In genomic region chr3:183491109-183491922, GRCh38 we compare ENCODE assay signal across 15 cellular contexts.
DNase-seq lines count a peak whose midpoint lies in the region; ATAC-seq and TF ChIP-seq lines count a peak whose summit lies in the region.
"Had no signal": no experiment of that assay in that cellular context is flagged by ENCODE, and none has a peak within 500 bp of the region (broad histone marks: within the 10 kb centered on the region; RNA-seq: fewer than 3 reads in every experiment).

No MANE protein-coding gene starts in this region.

- H3K27ac ChIP-seq in CD4-positive, alpha-beta T cell (ENCODE audit: low read depth, low read length), result no peak overlapping the region
- no peak overlapping the region for H3K27ac ChIP-seq in esophagus muscularis mucosa (replicated peaks in 1 of 4)
- H3K27ac ChIP-seq: SJCRH30 had no signal

- peak overlapping the region; percentile 54 for H3K27ac Mint-ChIP-seq in CD4-positive, alpha-beta T cell
- peak overlapping the region; percentile 65 to 77 (median 73) for H3K27ac Mint-ChIP-seq in IgD-negative memory B cell
- H3K27ac Mint-ChIP-seq in neural crest cell (ENCODE audit: unreplicated experiment), result peak overlapping the region; percentile 43
- no peak overlapping the region for H3K27ac Mint-ChIP-seq in activated T-helper 1 cell treated with anti-CD3 and anti-CD28 coated beads, Interleukin-12 subunit alpha, Interleukin-12 subunit beta, Interleukin-2, Interleukin-4 antibody, amounts not matched to agents 30 ng/mL and 10 ng/mL and 1 ng/mL, durations not matched to agents 14 hours and 24 hours and 36 hours

- TF ChIP-seq EP300 in esophagus muscularis mucosa (IDR thresholded peaks at IDR 0.05), result no peak

- POLR2A ChIA-PET in CD4-positive, alpha-beta T cell (lab: Charles Lee), result no interaction called here

- peaks cover 18% of the 10 kb centered on the region for H3K4me1 Mint-ChIP-seq in CD4-positive, alpha-beta T cell (ENCODE audit: low read depth)
- H3K4me1 Mint-ChIP-seq in IgD-negative memory B cell (peaks cover 4 to 12% (median 6%) of the 10 kb centered on the region in 3 donors), neural crest cell (peaks cover 3% of the 10 kb centered on the region)
- H3K4me1 Mint-ChIP-seq in activated T-helper 1 cell treated with anti-CD3 and anti-CD28 coated beads, Interleukin-12 subunit alpha, Interleukin-12 subunit beta, Interleukin-2, Interleukin-4 antibody, amounts not matched to agents 30 ng/mL and 10 ng/mL and 1 ng/mL, durations not matched to agents 14 hours and 24 hours and 36 hours (ENCODE audit: low read depth), result peaks cover 5% of the 10 kb centered on the region

- no peaks in the 10 kb centered on the region for H3K27me3 ChIP-seq in CD4-positive, alpha-beta T cell (ENCODE audit: control insufficient read depth, insufficient read depth, low read length)
- H3K27me3 ChIP-seq in esophagus muscularis mucosa, result no peaks in the 10 kb centered on the region
- H3K27me3 ChIP-seq: SJCRH30 had no signal

- no peak overlapping the region for H3K4me3 Mint-ChIP-seq in CD4-positive, alpha-beta T cell
- peak overlapping the region in 1 of 4 donors; percentile 73 for H3K4me3 Mint-ChIP-seq in IgD-negative memory B cell
- no peak overlapping the region for H3K4me3 Mint-ChIP-seq in neural crest cell
- no peak overlapping the region for H3K4me3 Mint-ChIP-seq in activated T-helper 1 cell treated with anti-CD3 and anti-CD28 coated beads, Interleukin-12 subunit alpha, Interleukin-12 subunit beta, Interleukin-2, Interleukin-4 antibody, amounts not matched to agents 30 ng/mL and 10 ng/mL and 1 ng/mL, durations not matched to agents 14 hours and 24 hours and 36 hours
- H3K4me3 Mint-ChIP-seq: activated T-cell treated with anti-CD3 and anti-CD28 coated beads, Interleukin-2, amount 50 U/mL, for 4 hours; CD14-positive monocyte had no signal

- no peaks in the 10 kb centered on the region for H3K9me3 ChIP-seq in CD4-positive, alpha-beta T cell (ENCODE audit: control insufficient read depth, low read length)
- no peaks in the 10 kb centered on the region for H3K9me3 ChIP-seq in esophagus muscularis mucosa
- H3K9me3 ChIP-seq: SJCRH30 had no signal

- 88% methylated on average over 20 of the region's 23 CpGs for WGBS in esophagus muscularis mucosa

- H3K4me3 ChIP-seq in esophagus muscularis mucosa, result no peak overlapping the region
- H3K4me3 ChIP-seq: SJCRH30 had no signal

- no peak for DNase-seq in CD4-positive, alpha-beta T cell
- peak; percentile 42 for DNase-seq in esophagus muscularis mucosa (ENCODE audit: extremely low spot score)
- DNase-seq in neural crest cell (ENCODE audit: low read depth, low spot score), result no peak
- DNase-seq in NCI-H510A (lab: John Stamatoyannopoulos, UW), result no peak
- no peak for DNase-seq in activated T-helper 1 cell treated with anti-CD3 and anti-CD28 coated beads, Interleukin-12 subunit alpha, Interleukin-12 subunit beta, Interleukin-2, Interleukin-4 antibody, amounts not matched to agents 30 ng/mL and 10 ng/mL and 1 ng/mL, durations not matched to agents 14 hours and 24 hours and 36 hours (ENCODE audit: low spot score)
- DNase-seq: activated T-cell treated with anti-CD3 and anti-CD28 coated beads, Interleukin-2, amount 50 U/mL, for 4 hours; amygdala; Karpas-422; NCI-H1694 treated with DMSO at 0.1 percent for 48 hours; retina; SJCRH30 had no signal

- CTCF ChIA-PET in CD4-positive, alpha-beta T cell (lab: Charles Lee), result no interaction called here

- H3K27me3 Mint-ChIP-seq in CD4-positive, alpha-beta T cell, result no peaks in the 10 kb centered on the region
- H3K27me3 Mint-ChIP-seq in IgD-negative memory B cell (no peaks in the 10 kb centered on the region), neural crest cell (ENCODE audit: low read depth) (no peaks in the 10 kb centered on the region)
- H3K27me3 Mint-ChIP-seq in activated T-helper 1 cell treated with anti-CD3 and anti-CD28 coated beads, Interleukin-12 subunit alpha, Interleukin-12 subunit beta, Interleukin-2, Interleukin-4 antibody, amounts not matched to agents 30 ng/mL and 10 ng/mL and 1 ng/mL, durations not matched to agents 14 hours and 24 hours and 36 hours (ENCODE audit: insufficient read depth), result no peaks in the 10 kb centered on the region

- TF ChIP-seq CTCF in CD4-positive, alpha-beta T cell (IDR thresholded peaks at IDR 0.05), result no peak
- TF ChIP-seq CTCF in esophagus muscularis mucosa (IDR thresholded peaks at IDR 0.05) (no peak), neural crest cell (conservative IDR thresholded peaks at IDR 0.05) (no peak)

- intact Hi-C loops in CD4-positive, alpha-beta T cell (cut with DNase I, micrococcal nuclease), result no loop called here
- intact Hi-C loops in esophagus muscularis mucosa (cut with DNase I), result no loop called here
- intact Hi-C loops in activated T-helper 1 cell treated with anti-CD3 and anti-CD28 coated beads, Interleukin-12 subunit alpha, Interleukin-12 subunit beta, Interleukin-2, Interleukin-4 antibody, amounts not matched to agents 30 ng/mL and 10 ng/mL and 1 ng/mL, durations not matched to agents 14 hours and 24 hours and 36 hours (cut with micrococcal nuclease), result no loop called here

- H3K36me3 ChIP-seq in esophagus muscularis mucosa, result no peaks in the 10 kb centered on the region
- H3K36me3 ChIP-seq: SJCRH30 had no signal

- peaks cover 66% of the 10 kb centered on the region for H3K36me3 Mint-ChIP-seq in CD4-positive, alpha-beta T cell (ENCODE audit: low read depth)
- H3K36me3 Mint-ChIP-seq in IgD-negative memory B cell (peaks cover 6% of the 10 kb centered on the region), neural crest cell (ENCODE audit: low read depth) (no peaks in the 10 kb centered on the region)
- peaks cover 38% of the 10 kb centered on the region for H3K36me3 Mint-ChIP-seq in activated T-helper 1 cell treated with anti-CD3 and anti-CD28 coated beads, Interleukin-12 subunit alpha, Interleukin-12 subunit beta, Interleukin-2, Interleukin-4 antibody, amounts not matched to agents 30 ng/mL and 10 ng/mL and 1 ng/mL, durations not matched to agents 14 hours and 24 hours and 36 hours (ENCODE audit: low read depth)

- H3K4me1 ChIP-seq in esophagus muscularis mucosa, result peaks cover 0 to 3% (median 0%) of the 10 kb centered on the region in 4 donors
- H3K4me1 ChIP-seq: SJCRH30 had no signal

- ATAC-seq in CD4-positive, alpha-beta T cell (ENCODE audit: poor library complexity), result no peak
- no peak for ATAC-seq in HG03354 (IDR thresholded peaks at IDR 0.05; ENCODE audit: poor library complexity, severe bottlenecking, unreplicated experiment)
- no peak for ATAC-seq in GM21423 (IDR thresholded peaks at IDR 0.05; ENCODE audit: unreplicated experiment)
- ATAC-seq: activated T-cell treated with anti-CD3 and anti-CD28 coated beads, Interleukin-2, amount 50 U/mL, for 4 hours had no signal

- no peak for TF ChIP-seq POLR2A in esophagus muscularis mucosa (IDR thresholded peaks at IDR 0.05; ENCODE audit: low read depth)

- no peaks in the 10 kb centered on the region for H3K9me3 Mint-ChIP-seq in CD4-positive, alpha-beta T cell
- H3K9me3 Mint-ChIP-seq in IgD-negative memory B cell (no peaks in the 10 kb centered on the region), neural crest cell (peaks cover 2% of the 10 kb centered on the region)
- H3K9me3 Mint-ChIP-seq in activated T-helper 1 cell treated with anti-CD3 and anti-CD28 coated beads, Interleukin-12 subunit alpha, Interleukin-12 subunit beta, Interleukin-2, Interleukin-4 antibody, amounts not matched to agents 30 ng/mL and 10 ng/mL and 1 ng/mL, durations not matched to agents 14 hours and 24 hours and 36 hours, result no peaks in the 10 kb centered on the region
- H3K9me3 Mint-ChIP-seq: activated T-cell treated with anti-CD3 and anti-CD28 coated beads, Interleukin-2, amount 50 U/mL, for 4 hours; CD14-positive monocyte had no signal
